ENCODE assay signal across 8 cellular contexts in the genomic region with DNA sequence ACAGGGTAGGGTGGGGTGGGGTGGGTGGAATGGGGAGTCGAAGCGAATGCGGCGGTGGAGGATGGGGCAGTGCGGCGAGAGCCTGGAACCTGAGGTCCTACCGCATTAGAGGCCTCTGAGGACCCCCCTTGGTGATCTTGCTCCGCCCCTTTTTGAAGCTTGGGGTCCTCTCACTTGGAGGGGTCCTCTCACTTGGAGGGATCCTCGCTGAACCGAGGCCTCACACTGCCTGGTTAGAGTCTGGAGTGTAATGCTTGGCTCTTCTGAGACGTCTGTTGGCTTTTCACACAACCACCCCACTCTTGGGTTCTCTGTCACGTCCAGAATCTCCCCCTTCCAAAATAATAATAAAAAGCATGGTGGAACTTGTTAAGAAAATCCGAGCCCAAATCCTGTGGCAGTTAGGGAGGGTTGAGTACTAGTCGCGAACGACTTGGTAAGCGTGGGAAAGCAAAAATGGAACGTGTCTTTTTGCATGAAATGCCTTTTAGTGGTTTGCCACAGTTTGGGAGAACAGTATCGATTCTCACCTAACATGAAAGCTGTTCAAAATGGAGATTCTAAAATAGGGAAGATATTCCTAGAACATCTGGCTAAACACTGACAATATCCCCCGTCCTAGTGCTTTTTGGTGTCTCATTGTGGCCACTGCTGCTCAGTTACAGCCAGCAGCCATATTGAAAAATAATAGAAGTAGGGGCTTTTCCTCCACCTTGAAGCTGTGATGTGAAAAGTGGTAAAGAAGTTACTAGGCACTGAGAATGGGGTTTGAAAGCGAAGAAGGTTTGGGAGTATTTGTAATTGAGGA. TPM values are rescaled to one million over a fixed set of nuclear protein-coding genes. Genes with fewer than 3 reads are reported as not detected.
A peak's percentile ranks its signal among the peaks of the same experiment; 100 is the strongest.
DNase-seq lines count a peak whose midpoint lies in the region; ATAC-seq and TF ChIP-seq lines count a peak whose summit lies in the region.

No MANE protein-coding gene starts in this region.

- H3K9me3 ChIP-seq in CD4-positive, alpha-beta T cell (ENCODE audit: control insufficient read depth, low read length), result no peaks in the 10 kb centered on the region

- peak overlapping the region; percentile 95 for H3K4me3 Mint-ChIP-seq in CD4-positive, alpha-beta T cell
- H3K4me3 Mint-ChIP-seq in activated naive CD8-positive, alpha-beta T cell treated with anti-CD3 and anti-CD28 coated beads, Interleukin-2, amount 10 ng/mL, durations not matched to agents 7 days and 5 days, result peak overlapping the region; percentile 97

- CTCF ChIA-PET in CD4-positive, alpha-beta T cell (lab: Charles Lee), result interaction anchor here (0.6 to 2.5 kb wide), 5 partner anchors 29 to 1163 kb away, joined by 3 to 10 read pairs (median 3); partner anchors contain the start of gene EP300

- no peak for DNase-seq in CD4-positive, alpha-beta T cell
- no peak for DNase-seq in activated naive CD8-positive, alpha-beta T cell treated with anti-CD3 and anti-CD28 coated beads, Interleukin-2, amount 10 ng/mL, durations not matched to agents 7 days and 5 days
- no peak for DNase-seq in DMS53 treated with DMSO at 0.1 percent for 48 hours (lab: John Stamatoyannopoulos, UW; ENCODE audit: unreplicated experiment)
- DNase-seq in activated CD8-positive, alpha-beta memory T cell treated with anti-CD3 and anti-CD28 coated beads for 24 hours, result no peak

- H3K4me1 Mint-ChIP-seq in CD4-positive, alpha-beta T cell (ENCODE audit: low read depth), result peaks cover 40% of the 10 kb centered on the region
- H3K4me1 Mint-ChIP-seq in activated naive CD8-positive, alpha-beta T cell treated with anti-CD3 and anti-CD28 coated beads, Interleukin-2, amount 10 ng/mL, durations not matched to agents 7 days and 5 days, result peaks cover 26% of the 10 kb centered on the region

- ATAC-seq in CD4-positive, alpha-beta T cell (ENCODE audit: poor library complexity), result peak; percentile 2
- peak; percentile 2 for ATAC-seq in HG03521 (IDR thresholded peaks at IDR 0.05; ENCODE audit: unreplicated experiment)
- peak; percentile 7 for ATAC-seq in activated naive CD8-positive, alpha-beta T cell treated with anti-CD3 and anti-CD28 coated beads, Interleukin-2, amount 10 ng/mL, durations not matched to agents 7 days and 5 days (ENCODE audit: low read depth)
- ATAC-seq in GM19035 (IDR thresholded peaks at IDR 0.05; ENCODE audit: unreplicated experiment), result no peak

- no peak for TF ChIP-seq CTCF in CD4-positive, alpha-beta T cell (IDR thresholded peaks at IDR 0.05)

- peak overlapping the region; percentile 98 for H3K27ac Mint-ChIP-seq in CD4-positive, alpha-beta T cell
- H3K27ac Mint-ChIP-seq in activated naive CD8-positive, alpha-beta T cell treated with anti-CD3 and anti-CD28 coated beads, Interleukin-2, amount 10 ng/mL, durations not matched to agents 7 days and 5 days, result peak overlapping the region; percentile 98

- no peaks in the 10 kb centered on the region for H3K27me3 ChIP-seq in CD4-positive, alpha-beta T cell (ENCODE audit: control insufficient read depth, insufficient read depth, low read length)
- no peaks in the 10 kb centered on the region for H3K27me3 ChIP-seq in layer of hippocampus (ENCODE audit: control insufficient read depth, insufficient read depth, low read length)

- H3K27me3 Mint-ChIP-seq in CD4-positive, alpha-beta T cell, result no peaks in the 10 kb centered on the region
- peaks cover under 1% of the 10 kb centered on the region for H3K27me3 Mint-ChIP-seq in activated naive CD8-positive, alpha-beta T cell treated with anti-CD3 and anti-CD28 coated beads, Interleukin-2, amount 10 ng/mL, durations not matched to agents 7 days and 5 days

- no peaks in the 10 kb centered on the region for H3K9me3 Mint-ChIP-seq in CD4-positive, alpha-beta T cell
- no peaks in the 10 kb centered on the region for H3K9me3 Mint-ChIP-seq in activated naive CD8-positive, alpha-beta T cell treated with anti-CD3 and anti-CD28 coated beads, Interleukin-2, amount 10 ng/mL, durations not matched to agents 7 days and 5 days

- H3K36me3 Mint-ChIP-seq in CD4-positive, alpha-beta T cell (ENCODE audit: low read depth), result peaks cover 50% of the 10 kb centered on the region
- H3K36me3 Mint-ChIP-seq in activated naive CD8-positive, alpha-beta T cell treated with anti-CD3 and anti-CD28 coated beads, Interleukin-2, amount 10 ng/mL, durations not matched to agents 7 days and 5 days, result peaks cover 24% of the 10 kb centered on the region

- POLR2A ChIA-PET in CD4-positive, alpha-beta T cell (lab: Charles Lee), result interaction anchor here (0.6 to 4.8 kb wide), 33 partner anchors 8 to 1432 kb away, joined by 3 to 187 read pairs (median 6); partner anchors contain the start of genes ACO2, ATF4, EP300 and NDUFA6
- POLR2A ChIA-PET in activated naive CD8-positive, alpha-beta T cell treated with anti-CD3 and anti-CD28 coated beads, Interleukin-2, amount 10 ng/mL, durations not matched to agents 7 days and 5 days (lab: Charles Lee), result interaction anchor here (0.6 to 4.6 kb wide), 25 partner anchors 11 to 908 kb away, joined by 3 to 118 read pairs (median 5); partner anchors contain the start of genes ACO2, EP300, PHF5A and RANGAP1

- H3K27ac ChIP-seq in CD4-positive, alpha-beta T cell (ENCODE audit: low read depth, low read length), result peak overlapping the region; percentile 91
- H3K27ac ChIP-seq in layer of hippocampus (ENCODE audit: low read depth, low read length), result peak overlapping the region; percentile 99
- peak overlapping the region; percentile 87 for H3K27ac ChIP-seq in temporal lobe (ENCODE audit: low read depth, low read length)

- intact Hi-C loops in CD4-positive, alpha-beta T cell (cut with DNase I, micrococcal nuclease), result loop anchor here (1.0 to 5.0 kb wide), 11 partner anchors 29 to 429 kb away; partner anchors contain the start of genes ST13 (in 2 of the 2), L3MBTL2 (in 1 of the 2), RANGAP1 (in 1 of the 2) and TEF (in 1 of the 2)

RNA-seq across cellular contexts. Expression of gene RBX1, which starts 0.8 kb away (rescaled TPM):
- 10 to 100 TPM; 19.8 to 21.6 TPM for total RNA-seq in CD4-positive, alpha-beta T cell
- 10 to 100 TPM; 68.6 to 73.6 TPM for total RNA-seq in activated naive CD8-positive, alpha-beta T cell treated with anti-CD3 and anti-CD28 coated beads, Interleukin-2, amount 10 ng/mL, durations not matched to agents 7 days and 5 days
- 36.4 TPM for total RNA-seq in temporal lobe
